ENCODE assay signal across 31 cellular contexts in the genomic region with DNA sequence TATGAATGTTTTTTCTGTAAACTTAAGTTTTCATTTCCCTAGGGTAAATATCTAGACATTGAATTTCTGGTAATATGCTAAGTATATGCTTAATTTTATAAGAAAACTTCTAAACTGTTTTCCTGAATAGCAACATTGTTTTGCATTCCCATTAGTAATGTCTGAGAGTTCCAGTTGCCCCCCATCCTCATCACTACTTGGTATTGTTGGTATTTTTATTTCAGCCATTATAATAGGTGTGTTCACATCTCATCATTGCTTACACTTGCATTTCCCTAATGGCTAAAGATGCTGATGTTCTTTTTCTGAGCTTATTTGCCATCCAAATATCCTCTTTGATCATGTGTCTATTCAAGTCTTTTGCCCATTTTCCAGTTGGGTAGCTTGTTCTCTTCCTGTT.
"Had no signal": no experiment of that assay in that cellular context is flagged by ENCODE, and none has a peak within 500 bp of the region (broad histone marks: within the 10 kb centered on the region; RNA-seq: fewer than 3 reads in every experiment).

No MANE protein-coding gene starts in this region.

- H3K27me3 ChIP-seq: adrenal gland, ascending aorta, body of pancreas, brain microvascular endothelial cell, breast epithelium had no signal

- DNase-seq: activated effector memory CD4-positive, alpha-beta T cell treated with anti-CD3 and anti-CD28 coated beads, Interleukin-2, amount 50 U/mL, for 16 hours; activated effector memory CD4-positive, alpha-beta T cell treated with Interleukin-2 at 50 U/mL for 16 hours; activated gamma-delta T cell; activated gamma-delta T cell treated with Interleukin-2 at 50 U/mL for 16 hours; activated naive CD4-positive, alpha-beta T cell; activated naive CD4-positive, alpha-beta T cell treated with anti-CD3 and anti-CD28 coated beads for 36 hours; activated naive CD4-positive, alpha-beta T cell treated with anti-CD3 and anti-CD28 coated beads, Interleukin-2, amount 10 ng/mL, durations not matched to agents 7 days and 5 days; activated naive CD4-positive, alpha-beta T cell treated with anti-CD3 and anti-CD28 coated beads, Interleukin-2, amount 50 U/mL, for 16 hours; activated naive CD4-positive, alpha-beta T cell treated with Interleukin-2 at 50 U/mL for 16 hours; activated naive CD8-positive, alpha-beta T cell treated with anti-CD3 and anti-CD28 coated beads for 36 hours; activated naive CD8-positive, alpha-beta T cell treated with anti-CD3 and anti-CD28 coated beads, Interleukin-2, amount 10 ng/mL, durations not matched to agents 7 days and 5 days; activated naive CD8-positive, alpha-beta T cell treated with anti-CD3 and anti-CD28 coated beads, Interleukin-2, amount 50 U/mL, for 24 hours; activated T-cell treated with anti-CD3 and anti-CD28 coated beads, Interleukin-2, amount 50 U/mL, for 24 hours; activated T-cell treated with anti-CD3 and anti-CD28 coated beads, Interleukin-2, amount 50 U/mL, for 4 hours; activated T-cell treated with anti-CD3 and anti-CD28 coated beads, Interleukin-2, amount 50 U/mL, for 48 hours; activated T-cell treated with anti-CD3 and anti-CD28 coated beads, Interleukin-2, amount 50 U/mL, for 72 hours; adrenal gland; amniotic stem cell; amygdala; anterior cingulate cortex; aorta; body of pancreas; brain microvascular endothelial cell; caudate nucleus; central memory CD4-positive, alpha-beta T cell; cerebellar nuclear complex had no signal

- H3K4me3 ChIP-seq: adrenal gland, ascending aorta, body of pancreas, breast epithelium, cardiac muscle cell had no signal

- ATAC-seq: activated naive CD4-positive, alpha-beta T cell treated with anti-CD3 and anti-CD28 coated beads, Interleukin-2, amount 50 U/mL, for 72 hours; activated naive CD8-positive, alpha-beta T cell treated with anti-CD3 and anti-CD28 coated beads, Interleukin-2, amount 50 U/mL, for 24 hours; activated T-cell treated with anti-CD3 and anti-CD28 coated beads, Interleukin-2, amount 50 U/mL, for 4 hours; activated T-cell treated with anti-CD3 and anti-CD28 coated beads, Interleukin-2, amount 50 U/mL, for 72 hours; activated T-helper 17 cell treated with anti-CD3 and anti-CD28 coated beads, Interleukin-2, amount 50 U/mL, for 72 hours; body of pancreas had no signal

- H3K27ac ChIP-seq: adrenal gland, ascending aorta, body of pancreas, brain microvascular endothelial cell, breast epithelium, cardiac muscle cell had no signal

- H3K36me3 ChIP-seq: adrenal gland, ascending aorta, brain microvascular endothelial cell, breast epithelium, cardiac muscle cell had no signal

- H3K4me1 ChIP-seq: adrenal gland, breast epithelium had no signal

- H3K9me3 ChIP-seq: adrenal gland, body of pancreas, breast epithelium had no signal
